ENCODE assay signal across 26 cellular contexts in the genomic region with DNA sequence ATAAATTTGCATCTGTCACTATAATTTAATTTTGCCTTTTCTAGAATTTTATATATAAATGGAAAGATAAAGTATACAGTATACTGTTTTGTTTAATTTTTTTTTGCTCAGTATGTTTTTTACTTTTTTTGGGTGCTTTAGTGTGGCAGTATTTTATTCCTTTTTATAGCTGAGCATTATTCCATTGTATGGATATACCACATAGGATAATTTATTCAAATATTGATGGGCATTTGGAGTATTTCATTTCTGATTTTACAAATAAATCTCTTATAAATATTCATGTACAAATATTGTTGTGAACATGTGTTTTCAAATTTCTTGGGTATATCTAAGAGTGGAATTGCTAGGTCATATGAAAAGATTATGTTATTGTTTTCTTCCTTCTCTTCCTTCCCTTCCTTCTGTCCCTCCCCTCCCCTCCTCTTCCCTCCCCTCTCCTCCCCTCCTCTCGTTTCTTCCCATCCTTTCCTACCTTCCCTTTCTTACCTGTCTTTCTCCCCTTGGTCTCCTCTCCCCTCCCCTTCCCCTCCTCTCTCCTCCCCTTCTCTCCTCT.
"Had no signal": no experiment of that assay in that cellular context is flagged by ENCODE, and none has a peak within 500 bp of the region (broad histone marks: within the 10 kb centered on the region; RNA-seq: fewer than 3 reads in every experiment).

No MANE protein-coding gene starts in this region.

- DNase-seq: colonic mucosa; cortex of kidney; effector CD8-positive, alpha-beta T cell; effector memory CD8-positive, alpha-beta T cell; endodermal cell; erythroblast; esophagus squamous epithelium; foreskin fibroblast; foreskin melanocyte; gastrocnemius medialis; glutamatergic neuron; head of caudate nucleus; heart right ventricle; hippocampal formation; left cardiac atrium; left lung; left ventricle myocardium superior; lower lobe of right lung; mesenchymal stem cell; mucosa of descending colon; naive B cell had no signal

- ATAC-seq: effector memory CD8-positive, alpha-beta T cell; esophagus mucosa; gastrocnemius medialis; heart right ventricle; left cardiac atrium; left lung; left ventricle myocardium superior; lower lobe of right lung; mucosa of descending colon had no signal

- H3K36me3 ChIP-seq: lower lobe of right lung had no signal

- H3K4me1 ChIP-seq: colonic mucosa, gastrocnemius medialis had no signal

- H3K27me3 ChIP-seq: colonic mucosa, esophagus squamous epithelium, gastrocnemius medialis, heart right ventricle, left lung had no signal

- FAIRE-seq: endometrium, islet of Langerhans, keratinocyte had no signal

- H3K9me3 ChIP-seq: colonic mucosa, mucosa of descending colon had no signal

- H3K27ac ChIP-seq: epithelial cell of prostate, esophagus squamous epithelium, gastrocnemius medialis, heart right ventricle, left lung, lower lobe of right lung had no signal

- H3K4me3 ChIP-seq: colonic mucosa, esophagus squamous epithelium, gastrocnemius medialis, heart right ventricle, left lung, lower lobe of right lung, mucosa of descending colon had no signal
